ENCODE assay signal across 12 cellular contexts in genomic region chr1:74714429-74715362, GRCh38.
DNase-seq lines count a peak whose midpoint lies in the region; ATAC-seq and TF ChIP-seq lines count a peak whose summit lies in the region.
"Had no signal": no experiment of that assay in that cellular context is flagged by ENCODE, and none has a peak within 500 bp of the region (broad histone marks: within the 10 kb centered on the region; RNA-seq: fewer than 3 reads in every experiment).

No MANE protein-coding gene starts in this region.

- peak; percentile 61 for ATAC-seq in GM18909 (IDR thresholded peaks at IDR 0.05; ENCODE audit: poor library complexity, unreplicated experiment)
- peak; percentile 80 for ATAC-seq in GM21786 (IDR thresholded peaks at IDR 0.05; ENCODE audit: unreplicated experiment)
- ATAC-seq in HG03196 (IDR thresholded peaks at IDR 0.05; ENCODE audit: unreplicated experiment), result peak; percentile 54
- ATAC-seq: sciatic nerve had no signal

- H3K27me3 Mint-ChIP-seq in nephron progenitor cell (ENCODE audit: low read depth, poor library complexity), result no peaks in the 10 kb centered on the region

- DNase-seq in nephron progenitor cell (no peak), NCI-H748 (lab: John Stamatoyannopoulos, UW; ENCODE audit: unreplicated experiment) (no peak), NCI-H82 (lab: John Stamatoyannopoulos, UW) (no peak), tibial artery (no peak), SKM-1 (lab: John Stamatoyannopoulos, UW; ENCODE audit: unreplicated experiment) (no peak)
- DNase-seq: activated T-cell treated with anti-CD3 and anti-CD28 coated beads, Interleukin-2, amount 50 U/mL, for 1 hour; brain microvascular endothelial cell; NCI-H2227 treated with DMSO at 0.1 percent for 48 hours had no signal

- H3K27me3 ChIP-seq in tibial artery, result no peaks in the 10 kb centered on the region
- H3K27me3 ChIP-seq: brain microvascular endothelial cell had no signal

- peaks cover 68 to 80% (median 78%) of the 10 kb centered on the region in 3 donors for H3K36me3 ChIP-seq in tibial artery

- peak overlapping the region; percentile 88 for H3K27ac Mint-ChIP-seq in nephron progenitor cell

- H3K4me1 Mint-ChIP-seq in nephron progenitor cell, result peaks cover 11% of the 10 kb centered on the region

- H3K4me3 Mint-ChIP-seq in nephron progenitor cell, result no peak overlapping the region

- no peak overlapping the region for H3K27ac ChIP-seq in tibial artery
- H3K27ac ChIP-seq: brain microvascular endothelial cell had no signal

- H3K4me3 ChIP-seq in tibial artery, result no peak overlapping the region

- H3K9me3 ChIP-seq in tibial artery, result no peaks in the 10 kb centered on the region

- H3K36me3 Mint-ChIP-seq in nephron progenitor cell (ENCODE audit: low read depth), result peaks cover 23% of the 10 kb centered on the region

- TF ChIP-seq CTCF in nephron progenitor cell (IDR thresholded peaks at IDR 0.05) (no peak), tibial artery (IDR thresholded peaks at IDR 0.05) (no peak)

- H3K4me1 ChIP-seq in tibial artery, result peaks cover 0 to 12% (median 0%) of the 10 kb centered on the region in 4 donors

- intact Hi-C loops in tibial artery (cut with DNase I; ENCODE audit: low total_unique reads), result no loop called here

- H3K9me3 Mint-ChIP-seq in nephron progenitor cell, result no peaks in the 10 kb centered on the region
